In genomic region chr4:84957509-84958420, GRCh38 we compare ENCODE assay signal across 22 cellular contexts. TPM values are rescaled to one million over a fixed set of nuclear protein-coding genes. Genes with fewer than 3 reads are reported as not detected.
A peak's percentile ranks its signal among the peaks of the same experiment; 100 is the strongest.
DNase-seq lines count a peak whose midpoint lies in the region; ATAC-seq, FAIRE-seq and TF ChIP-seq lines count a peak whose summit lies in the region.
"Had no signal": no experiment of that assay in that cellular context is flagged by ENCODE, and none has a peak within 500 bp of the region (broad histone marks: within the 10 kb centered on the region; RNA-seq: fewer than 3 reads in every experiment).

No MANE protein-coding gene starts in this region.

- H3K79me2 ChIP-seq in endothelial cell of umbilical vein (ENCODE audit: control insufficient read depth, insufficient read depth, low read length), result peaks cover 94% of the 10 kb centered on the region

- H3K18ac ChIP-seq in IMR-90 (ENCODE audit: low read depth, low read length), result no peak overlapping the region

- intact Hi-C loops in IMR-90 (cut with micrococcal nuclease), result no loop called here
- intact Hi-C loops in endothelial cell of umbilical vein (cut with micrococcal nuclease), result no loop called here
- intact Hi-C loops in lower lobe of right lung (cut with DNase I), result no loop called here

- no peak overlapping the region for H2BK5ac ChIP-seq in IMR-90 (ENCODE audit: low read depth, low read length, poor library complexity, severe bottlenecking)

- no peak overlapping the region for H2BK15ac ChIP-seq in IMR-90 (ENCODE audit: low read depth, low read length)

- peak overlapping the region; percentile 17; the same call in 1 of the 2 replicates for H3K23ac ChIP-seq in IMR-90 (ENCODE audit: low read depth, low read length)

- no peak overlapping the region for H4K5ac ChIP-seq in IMR-90 (ENCODE audit: low read depth, low read length)

- H3K9ac ChIP-seq in IMR-90 (ENCODE audit: low read depth, low read length), result no peak overlapping the region
- no peak overlapping the region for H3K9ac ChIP-seq in endothelial cell of umbilical vein (replicated peaks; ENCODE audit: extremely low read depth, insufficient read depth, low read length)

- in situ Hi-C loops in IMR-90 (cut with MboI; ENCODE audit: low sequenced_read_pairs), result no loop called here

- H3K9me3 ChIP-seq in IMR-90 (ENCODE audit: control insufficient read depth, insufficient read depth, low read length) (no peaks in the 10 kb centered on the region), endothelial cell of umbilical vein (replicated peaks; ENCODE audit: control insufficient read depth, insufficient read depth, low read length) (no peaks in the 10 kb centered on the region), lower lobe of right lung (no peaks in the 10 kb centered on the region)
- H3K9me3 ChIP-seq: heart right ventricle, ovary, testis had no signal

- H4K20me1 ChIP-seq in IMR-90 (ENCODE audit: insufficient read depth, low read length) (peaks cover 45% of the 10 kb centered on the region), endothelial cell of umbilical vein (replicated peaks; ENCODE audit: control insufficient read depth, extremely low read depth, insufficient read depth, low read length) (peaks cover 25% of the 10 kb centered on the region)

- TF ChIP-seq CTCF in IMR-90 (conservative IDR thresholded peaks at IDR 0.05; ENCODE audit: low read depth, low read length) (no peak), endothelial cell of umbilical vein (IDR thresholded peaks at IDR 0.05; ENCODE audit: extremely low read depth in 1 of 2, insufficient read depth in 1 of 2, low read depth in 1 of 2, low read length in 2 of 2) (no peak), lower lobe of right lung (IDR thresholded peaks at IDR 0.05) (no peak)

- H4K91ac ChIP-seq in IMR-90 (ENCODE audit: insufficient read depth, low read depth, low read length), result no peak overlapping the region

- POLR2A ChIA-PET in IMR-90 (lab: Charles Lee; ENCODE audit: unreplicated experiment) (no interaction called here), endothelial cell of umbilical vein (lab: Charles Lee) (no interaction called here)

- no TSS peak for BruUV-seq in IMR-90 (replicated peaks; lab: Mats Ljungman, UMichigan)
- BruUV-seq in endothelial cell of umbilical vein (replicated peaks; lab: Mats Ljungman, UMichigan), result no TSS peak

- H2BK20ac ChIP-seq in IMR-90 (ENCODE audit: low read depth, low read length), result no peak overlapping the region

- H3K4me1 ChIP-seq in IMR-90 (ENCODE audit: control insufficient read depth, insufficient read depth, low read length), result peaks cover 4% of the 10 kb centered on the region; the same call in 1 of the 2 replicates
- peaks cover 14% of the 10 kb centered on the region for H3K4me1 ChIP-seq in endothelial cell of umbilical vein (ENCODE audit: control insufficient read depth, extremely low read depth, insufficient read depth, low read length)
- H3K4me1 ChIP-seq in lower lobe of right lung, result peaks cover 38% of the 10 kb centered on the region
- H3K4me1 ChIP-seq in urinary bladder (ENCODE audit: insufficient read depth), result peaks cover 4% of the 10 kb centered on the region
- H3K4me1 ChIP-seq: testis had no signal

- no CpG with 5 or more reads among the region's 4 CpGs for WGBS in IMR-90 (ENCODE audit: extremely low coverage in 2 of 2, insufficient read length in 1 of 2), 2 experiments
- 53% methylated on average over 4 of the region's 4 CpGs for WGBS in urinary bladder

- no peak for TF ChIP-seq RAD21 in IMR-90 (IDR thresholded peaks at IDR 0.05; ENCODE audit: low read length)

- FAIRE-seq in endothelial cell of umbilical vein (lab: Jason Lieb, UNC), result no peak

- CTCF ChIA-PET in IMR-90 (lab: Yijun Ruan, JAX) (interaction anchor here (0.6 kb wide), 1 partner anchor 241 kb away, joined by 3 read pairs; no protein-coding TSS in a partner anchor), endothelial cell of umbilical vein (lab: Charles Lee) (interaction anchor here (1.3 to 1.4 kb wide), 2 partner anchors 13 to 80 kb away, joined by 4 read pairs; no protein-coding TSS in a partner anchor)

- no peak overlapping the region for H4K8ac ChIP-seq in IMR-90 (ENCODE audit: low read depth in 2 of 2, low read length in 2 of 2)

- dilution Hi-C loops in IMR-90 (cut with HindIII; ENCODE audit: low sequenced_read_pairs, unreplicated experiment), result no loop called here
- dilution Hi-C loops in endothelial cell of umbilical vein (cut with MboI; ENCODE audit: extremely low pct_ligation_motif_present, low sequenced_read_pairs), result no loop called here

- H2BK120ac ChIP-seq in IMR-90 (ENCODE audit: low read depth, low read length), result no peak overlapping the region

- no peak overlapping the region for H3K56ac ChIP-seq in IMR-90 (ENCODE audit: extremely low read depth, insufficient read depth, low read length)

- H3K27me3 ChIP-seq in IMR-90 (ENCODE audit: control insufficient read depth, insufficient read depth, low read length) (no peaks in the 10 kb centered on the region), endothelial cell of umbilical vein (ENCODE audit: control insufficient read depth in 2 of 2, insufficient read depth in 2 of 2, low read length in 2 of 2) (no peaks in the 10 kb centered on the region), lower lobe of right lung (ENCODE audit: low read depth) (no peaks in the 10 kb centered on the region)
- H3K27me3 ChIP-seq: heart right ventricle, ovary, testis had no signal

- DNase-seq in IMR-90 (no peak), endothelial cell of umbilical vein (ENCODE audit: low read depth, low spot score) (no peak), lower lobe of right lung (no peak)
- DNase-seq in stimulated activated naive CD4-positive, alpha-beta T cell (lab: John Stamatoyannopoulos, UW), result no peak
- DNase-seq: CD8-positive, alpha-beta T cell; dermis blood vessel endothelial cell; HCEC 1CT; heart right ventricle; mammary epithelial cell; MM.1S; NCI-H1436; NCI-H2171 treated with DMSO at 0.1 percent for 48 hours; NCI-H69; ovary; Right ventricle myocardium superior; stimulated activated CD4-positive, alpha-beta T cell treated with anti-CD3 and anti-CD28 coated beads, Interleukin-1b, Interleukin-23, amount 100 ng/mL, for 48 hours; T-cell; testis had no signal

- H3K27ac ChIP-seq in IMR-90 (ENCODE audit: insufficient read depth, low read length) (no peak overlapping the region), endothelial cell of umbilical vein (ENCODE audit: insufficient read depth, low read depth, low read length) (no peak overlapping the region), lower lobe of right lung (no peak overlapping the region), urinary bladder (ENCODE audit: low read depth) (peak overlapping the region; percentile 10)
- H3K27ac ChIP-seq: ovary, testis had no signal

- no peak overlapping the region for H3K4ac ChIP-seq in IMR-90 (ENCODE audit: low read depth, low read length)

- H3K4me2 ChIP-seq in IMR-90 (ENCODE audit: low read depth, low read length) (no peak overlapping the region), endothelial cell of umbilical vein (ENCODE audit: insufficient read depth, low read length) (peak overlapping the region; percentile 8)

- H3K36me3 ChIP-seq in IMR-90 (ENCODE audit: control insufficient read depth, insufficient read depth, low read length), result no peaks in the 10 kb centered on the region
- no peaks in the 10 kb centered on the region for H3K36me3 ChIP-seq in endothelial cell of umbilical vein (ENCODE audit: control insufficient read depth in 2 of 2, extremely low read depth in 1 of 2, insufficient read depth in 2 of 2, low read length in 2 of 2)
- H3K36me3 ChIP-seq in lower lobe of right lung, result no peaks in the 10 kb centered on the region
- no peaks in the 10 kb centered on the region for H3K36me3 ChIP-seq in urinary bladder (ENCODE audit: insufficient read depth)
- H3K36me3 ChIP-seq: heart right ventricle, ovary had no signal

- H3K4me3 ChIP-seq in IMR-90 (ENCODE audit: insufficient read depth, low read depth, low read length) (no peak overlapping the region), endothelial cell of umbilical vein (replicated peaks in 1 of 3; ENCODE audit: insufficient read depth in 1 of 3, low read depth in 1 of 3, low read length in 3 of 3) (no peak overlapping the region), lower lobe of right lung (no peak overlapping the region), urinary bladder (ENCODE audit: low read depth, low read length) (no peak overlapping the region)
- H3K4me3 ChIP-seq: heart right ventricle, ovary, testis had no signal

- H2AK9ac ChIP-seq in IMR-90 (replicated peaks; ENCODE audit: low read depth, low read length, poor library complexity), result no peak overlapping the region

- peak; percentile 40 for ATAC-seq in IMR-90 (ENCODE audit: low read depth)
- peak; percentile 20 to 45 for ATAC-seq in lower lobe of right lung
- ATAC-seq in GM21786 (IDR thresholded peaks at IDR 0.05; ENCODE audit: unreplicated experiment), result no peak
- ATAC-seq in HG03457 (IDR thresholded peaks at IDR 0.05; ENCODE audit: unreplicated experiment), result no peak
- ATAC-seq: CD8-positive, alpha-beta T cell; stimulated activated memory B cell treated with anti-CD40 and anti-IgM and Interleukin-4, amounts not matched to agents 10 μg/mL and 1 μg/mL and 100 μg/mL, for 72 hours; T-cell had no signal

- no peak overlapping the region for H2AK5ac ChIP-seq in IMR-90 (ENCODE audit: low read depth, low read length)

- H2AFZ ChIP-seq in IMR-90 (replicated peaks; ENCODE audit: low read length, poor library complexity) (no peak overlapping the region), endothelial cell of umbilical vein (ENCODE audit: low read depth, low read length) (no peak overlapping the region)

- TF ChIP-seq POLR2A in IMR-90 (IDR thresholded peaks at IDR 0.05; ENCODE audit: low read depth, low read length), result no peak
- TF ChIP-seq POLR2A in endothelial cell of umbilical vein (IDR thresholded peaks at IDR 0.05; ENCODE audit: low read depth, low read length), result no peak

- no peak overlapping the region for H3K14ac ChIP-seq in IMR-90 (replicated peaks; ENCODE audit: low read depth, low read length)

- H3K9me1 ChIP-seq in IMR-90 (ENCODE audit: insufficient read depth, low read length), result peaks cover 13% of the 10 kb centered on the region
- H3K9me1 ChIP-seq in endothelial cell of umbilical vein (replicated peaks; ENCODE audit: control insufficient read depth, extremely low read depth, insufficient read depth, low read length), result no peaks in the 10 kb centered on the region

- H3K79me1 ChIP-seq in IMR-90 (ENCODE audit: low read depth in 1 of 2, low read length in 2 of 2), result peaks cover 15 to 50% of the 10 kb centered on the region in 2 experiments

RNA-seq across cellular contexts. Expression of gene WDFY3, which starts 8.7 kb away (rescaled TPM):
- total RNA-seq in IMR-90 (2012; rRNA removed) (58.1 and 59.7 TPM in 2 replicates), endothelial cell of umbilical vein (89.7 and 113 TPM in 2 replicates), lower lobe of right lung (125 TPM), urinary bladder (174 TPM)
- polyA plus RNA-seq in IMR-90 (2012; rRNA removed) (11.5 and 12.5 TPM in 2 replicates), endothelial cell of umbilical vein (37.0 and 42.7 TPM in 2 replicates), urinary bladder (20.6 TPM)
- 6.8 and 9.3 TPM in 2 replicates for polyA plus RNA-seq in IMR-90 (2012; cell fraction: cytosol; rRNA removed)
- 18.3 and 31.6 TPM in 2 replicates for polyA plus RNA-seq in IMR-90 (2012; cell fraction: nucleus; rRNA removed; ENCODE audit: low replicate concordance)
- 28.1 and 28.7 TPM in 2 replicates for polyA plus RNA-seq in endothelial cell of umbilical vein (2011; cell fraction: cytosol; rRNA removed)
- polyA plus RNA-seq in endothelial cell of umbilical vein (2011; cell fraction: nucleus; rRNA removed), result 114 and 125 TPM in 2 replicates
- polyA plus RNA-seq in endothelial cell of umbilical vein (2012), result 34.4 and 54.7 TPM in 2 replicates
- 304 and 350 TPM in 2 replicates for polyA minus RNA-seq in endothelial cell of umbilical vein
- polyA minus RNA-seq in endothelial cell of umbilical vein (2011; cell fraction: cytosol; rRNA and poly(A)+ RNA removed), result 17.5 TPM
- 694 and 1,077 TPM in 2 replicates for polyA minus RNA-seq in endothelial cell of umbilical vein (2011; cell fraction: nucleus; rRNA and poly(A)+ RNA removed)
- total RNA-seq: CD8-positive, alpha-beta T cell had no signal

Comparison
In these comparisons a context has a peak if more than half of its experiments do, and no peak if none do; other contexts are left out.
1. ATAC-seq: peak in IMR-90 (single experiment) and lower lobe of right lung (2 of 2); none in GM21786 (single experiment) and HG03457 (single experiment).